ENCODE assay signal across 25 cellular contexts in the genomic region with DNA sequence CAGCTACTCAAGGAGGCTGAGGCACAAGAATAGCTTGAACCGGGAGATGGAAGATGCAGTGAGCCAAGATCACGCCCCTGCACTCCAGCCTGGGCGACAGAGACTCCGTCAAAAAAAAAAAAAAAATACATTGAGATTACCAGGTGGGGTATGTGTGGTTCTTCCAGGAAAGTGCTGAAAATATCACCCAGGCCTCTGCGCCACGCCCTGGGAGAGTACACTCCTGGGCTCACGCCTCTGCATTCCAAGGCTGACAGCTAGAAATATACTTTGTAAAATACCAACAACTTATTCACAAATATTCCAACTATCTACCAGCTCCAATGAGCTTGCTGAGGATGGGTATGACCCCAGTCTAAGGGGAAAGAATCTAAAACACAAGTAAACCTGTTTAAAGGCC. TPM values are rescaled to one million over a fixed set of nuclear protein-coding genes. Genes with fewer than 3 reads are reported as not detected.
"Had no signal": no experiment of that assay in that cellular context is flagged by ENCODE, and none has a peak within 500 bp of the region (broad histone marks: within the 10 kb centered on the region; RNA-seq: fewer than 3 reads in every experiment).

No MANE protein-coding gene starts in this region.

- H3K27me3 ChIP-seq: adrenal gland, gastroesophageal sphincter, neutrophil, pancreas, right atrium auricular region, thyroid gland had no signal

- H3K4me3 ChIP-seq: adrenal gland, gastroesophageal sphincter, pancreas, psoas muscle, right atrium auricular region, thyroid gland had no signal

- H3K27ac Mint-ChIP-seq: activated B cell treated with CpG ODN at 0.5 μM for 24 hours; activated CD4-positive, alpha-beta T cell treated with anti-CD3 and anti-CD28 coated beads for 36 hours; activated naive CD8-positive, alpha-beta T cell; activated T-helper 2 cell treated with anti-CD3 and anti-CD28 coated beads, Interferon-gamma antibody, Interleukin-2, Interleukin-4, amounts not matched to agents 10 μg/mL and 5 μg/mL and 100 μg/mL, durations not matched to agents 14 hours and 24 hours and 36 hours; natural killer cell treated with Interleukin-12 subunit alpha and Interleukin-12 subunit beta and Interleukin-15 and Interleukin-18, amount 100 ng/mL, for 72 hours; T-helper 17 cell had no signal

- H3K4me1 ChIP-seq: adrenal gland, gastroesophageal sphincter, pancreas, psoas muscle, thyroid gland had no signal

- DNase-seq: activated B cell treated with CpG ODN at 0.5 μM for 24 hours; activated CD4-positive, alpha-beta T cell treated with anti-CD3 and anti-CD28 coated beads for 36 hours; activated CD4-positive, alpha-beta T cell treated with anti-CD3 and anti-CD28 coated beads, Interleukin-2, amount 50 U/mL, for 4 hours; activated CD8-positive, alpha-beta memory T cell treated with anti-CD3 and anti-CD28 coated beads for 24 hours; activated CD8-positive, alpha-beta memory T cell treated with anti-CD3 and anti-CD28 coated beads, Interleukin-2, amount 50 U/mL, for 48 hours; activated naive CD4-positive, alpha-beta T cell; activated T-cell treated with anti-CD3 and anti-CD28 coated beads, Interleukin-2, amount 50 U/mL, for 4 hours; adrenal gland; cerebellar nuclear complex; cortex of kidney; psoas muscle; stimulated activated CD4-positive, alpha-beta T cell treated with anti-CD3 and anti-CD28 coated beads, Interleukin-12 subunit alpha, Interleukin-12 subunit beta, amount 100 ng/mL, for 4 hours; stimulated activated CD4-positive, alpha-beta T cell treated with anti-CD3 and anti-CD28 coated beads, Interleukin-4, amount 100 ng/mL, for 4 hours; stimulated activated naive CD8-positive, alpha-beta T cell treated with anti-CD3 and anti-CD28 coated beads, Interleukin-15, Interleukin-2, amounts not matched to agents 100 U/mL and 50 U/mL, for 24 hours; substantia nigra; T-helper 17 cell; thyroid gland had no signal

- H3K4me1 Mint-ChIP-seq: activated B cell treated with CpG ODN at 0.5 μM for 24 hours; activated CD4-positive, alpha-beta T cell treated with anti-CD3 and anti-CD28 coated beads for 36 hours had no signal

- H3K36me3 ChIP-seq: adrenal gland, neutrophil, pancreas, right atrium auricular region, thyroid gland had no signal

- H3K9me3 ChIP-seq: adrenal gland, gastroesophageal sphincter, neutrophil, pancreas, psoas muscle, right atrium auricular region, thyroid gland had no signal

- H3K36me3 Mint-ChIP-seq: activated naive CD8-positive, alpha-beta T cell; natural killer cell treated with Interleukin-12 subunit alpha and Interleukin-12 subunit beta and Interleukin-15 and Interleukin-18, amount 100 ng/mL, for 72 hours had no signal

- H3K27me3 Mint-ChIP-seq: activated B cell treated with CpG ODN at 0.5 μM for 24 hours; activated CD4-positive, alpha-beta T cell treated with anti-CD3 and anti-CD28 coated beads for 36 hours; activated naive CD8-positive, alpha-beta T cell; natural killer cell treated with Interleukin-12 subunit alpha and Interleukin-12 subunit beta and Interleukin-15 and Interleukin-18, amount 100 ng/mL, for 72 hours had no signal

- H3K9me3 Mint-ChIP-seq: activated B cell treated with CpG ODN at 0.5 μM for 24 hours; activated T-cell treated with anti-CD3 and anti-CD28 coated beads, Interleukin-2, amount 50 U/mL, for 4 hours; activated T-helper 2 cell treated with anti-CD3 and anti-CD28 coated beads, Interferon-gamma antibody, Interleukin-2, Interleukin-4, amounts not matched to agents 10 μg/mL and 5 μg/mL and 100 μg/mL, durations not matched to agents 14 hours and 24 hours and 36 hours; natural killer cell treated with Interleukin-12 subunit alpha and Interleukin-12 subunit beta and Interleukin-15 and Interleukin-18, amount 100 ng/mL, for 72 hours had no signal

- H3K4me3 Mint-ChIP-seq: activated B cell treated with CpG ODN at 0.5 μM for 24 hours; activated CD4-positive, alpha-beta T cell treated with anti-CD3 and anti-CD28 coated beads for 36 hours; activated naive CD8-positive, alpha-beta T cell; activated T-cell treated with anti-CD3 and anti-CD28 coated beads, Interleukin-2, amount 50 U/mL, for 4 hours; natural killer cell treated with Interleukin-12 subunit alpha and Interleukin-12 subunit beta and Interleukin-15 and Interleukin-18, amount 100 ng/mL, for 72 hours; T-helper 17 cell had no signal

- ATAC-seq: activated CD4-positive, alpha-beta T cell treated with anti-CD3 and anti-CD28 coated beads for 36 hours; activated T-cell treated with anti-CD3 and anti-CD28 coated beads, Interleukin-2, amount 50 U/mL, for 4 hours; gastroesophageal sphincter; natural killer cell treated with Interleukin-12 subunit alpha and Interleukin-12 subunit beta and Interleukin-15 and Interleukin-18, amount 100 ng/mL, for 72 hours; pancreas; psoas muscle; stimulated activated naive CD8-positive, alpha-beta T cell treated with anti-CD3 and anti-CD28 coated beads, Interleukin-15, Interleukin-2, amounts not matched to agents 100 U/mL and 50 U/mL, for 24 hours; T-helper 17 cell had no signal

- H3K27ac ChIP-seq: adrenal gland, epithelial cell of prostate, gastroesophageal sphincter, neutrophil, pancreas, psoas muscle, right atrium auricular region, thyroid gland had no signal

RNA-seq across cellular contexts. Expression of a gene that starts 21.7 kb away (rescaled TPM):
- total RNA-seq: activated CD4-positive, alpha-beta T cell treated with anti-CD3 and anti-CD28 coated beads for 36 hours had no signal
